14 cellular contexts compared by ENCODE assay signal in genomic region chr7:53642361-53642760, GRCh38.
"Had no signal": no experiment of that assay in that cellular context is flagged by ENCODE, and none has a peak within 500 bp of the region (broad histone marks: within the 10 kb centered on the region; RNA-seq: fewer than 3 reads in every experiment).

No MANE protein-coding gene starts in this region.

- H3K9me3 ChIP-seq: pancreas had no signal

- H3K27ac ChIP-seq: breast epithelium, epithelial cell of prostate, heart left ventricle, left ventricle myocardium inferior, pancreas had no signal

- DNase-seq: activated CD4-positive, alpha-beta T cell treated with anti-CD3 and anti-CD28 coated beads, Interleukin-2, amount 10 ng/mL, durations not matched to agents 7 days and 5 days; activated CD4-positive, CD25-positive, alpha-beta regulatory T cell; activated gamma-delta T cell treated with Interleukin-2 at 50 U/mL for 16 hours; activated naive CD8-positive, alpha-beta T cell treated with anti-CD3 and anti-CD28 coated beads for 36 hours; amygdala; foreskin melanocyte; heart left ventricle; left ventricle myocardium inferior; pancreas; SW 1271 had no signal

- H3K36me3 Mint-ChIP-seq: activated naive CD8-positive, alpha-beta T cell treated with anti-CD3 and anti-CD28 coated beads for 36 hours; stimulated activated effector memory CD8-positive, alpha-beta T cell treated with anti-CD3 and anti-CD28 coated beads, Interleukin-12 subunit alpha, Interleukin-12 subunit beta, amount 100 ng/mL, for 72 hours had no signal

- H3K4me3 Mint-ChIP-seq: activated CD4-positive, alpha-beta T cell treated with anti-CD3 and anti-CD28 coated beads, Interleukin-2, amount 10 ng/mL, durations not matched to agents 7 days and 5 days; activated naive CD8-positive, alpha-beta T cell treated with anti-CD3 and anti-CD28 coated beads for 36 hours; stimulated activated effector memory CD8-positive, alpha-beta T cell treated with anti-CD3 and anti-CD28 coated beads, Interleukin-12 subunit alpha, Interleukin-12 subunit beta, amount 100 ng/mL, for 72 hours; T-helper 2 cell treated with Interferon-gamma antibody and Interleukin-4, amounts not matched to agents 5 μg/mL and 100 μg/mL, for 36 hours had no signal

- H3K4me3 ChIP-seq: breast epithelium, heart left ventricle, left ventricle myocardium inferior, pancreas had no signal

- H3K27me3 Mint-ChIP-seq: activated CD4-positive, alpha-beta T cell treated with anti-CD3 and anti-CD28 coated beads, Interleukin-2, amount 10 ng/mL, durations not matched to agents 7 days and 5 days; activated naive CD8-positive, alpha-beta T cell treated with anti-CD3 and anti-CD28 coated beads for 36 hours had no signal

- H3K27me3 ChIP-seq: breast epithelium, heart left ventricle, pancreas had no signal

- H3K4me1 ChIP-seq: breast epithelium, heart left ventricle, left ventricle myocardium inferior, pancreas had no signal

- H3K27ac Mint-ChIP-seq: activated CD4-positive, alpha-beta T cell treated with anti-CD3 and anti-CD28 coated beads, Interleukin-2, amount 10 ng/mL, durations not matched to agents 7 days and 5 days; activated naive CD8-positive, alpha-beta T cell treated with anti-CD3 and anti-CD28 coated beads for 36 hours; stimulated activated effector memory CD8-positive, alpha-beta T cell treated with anti-CD3 and anti-CD28 coated beads, Interleukin-12 subunit alpha, Interleukin-12 subunit beta, amount 100 ng/mL, for 72 hours; T-helper 2 cell treated with Interferon-gamma antibody and Interleukin-4, amounts not matched to agents 5 μg/mL and 100 μg/mL, for 36 hours had no signal

- H3K4me1 Mint-ChIP-seq: activated CD4-positive, alpha-beta T cell treated with anti-CD3 and anti-CD28 coated beads, Interleukin-2, amount 10 ng/mL, durations not matched to agents 7 days and 5 days; activated naive CD8-positive, alpha-beta T cell treated with anti-CD3 and anti-CD28 coated beads for 36 hours; stimulated activated effector memory CD8-positive, alpha-beta T cell treated with anti-CD3 and anti-CD28 coated beads, Interleukin-12 subunit alpha, Interleukin-12 subunit beta, amount 100 ng/mL, for 72 hours had no signal

- H3K36me3 ChIP-seq: breast epithelium, heart left ventricle, left ventricle myocardium inferior, pancreas had no signal
